8 cellular contexts compared by ENCODE assay signal in genomic region chr1:227563319-227564201, GRCh38. TPM values are rescaled to one million over a fixed set of nuclear protein-coding genes. Genes with fewer than 3 reads are reported as not detected.
DNase-seq lines count a peak whose midpoint lies in the region; ATAC-seq, FAIRE-seq and TF ChIP-seq lines count a peak whose summit lies in the region.

Gene ZNF678 (plus strand): TSS chr1:227563556. CDS start chr1:227650992, 87,436 bp downstream.

- peak within 1 kb of the TSS; percentile 91 to 100 (median 99) for H3K27ac Mint-ChIP-seq in brain

- peak; percentile 75 for TF ChIP-seq POLR2A in GM18526 (IDR thresholded peaks at IDR 0.05; ENCODE audit: extremely low read depth, insufficient read length)

- DNase-seq in 8988T: peak; percentile 97
- peak; percentile 90 for DNase-seq in NCI-H2107 (lab: John Stamatoyannopoulos, UW)
- peak; percentile 87 for DNase-seq in iPS DF 4.7 (ENCODE audit: extremely low read depth, low spot score)
- DNase-seq in sciatic nerve (ENCODE audit: low spot score): peak; percentile 95

- peak; percentile 96 for ATAC-seq in HG03064 (IDR thresholded peaks at IDR 0.05; ENCODE audit: low read depth, unreplicated experiment)
- peak; percentile 97 for ATAC-seq in sciatic nerve

- H3K36me3 Mint-ChIP-seq in brain: peaks cover 44% of the 10 kb centered on the region

- peaks cover 54% of the 10 kb centered on the region for H3K4me1 Mint-ChIP-seq in brain

- peak; percentile 98 for FAIRE-seq in TTC549 (lab: Jason Lieb, UNC)

- H3K27me3 Mint-ChIP-seq in brain: peaks cover 11% of the 10 kb centered on the region

- peak within 1 kb of the TSS; percentile 95 to 100 (median 97) for H3K4me3 Mint-ChIP-seq in brain

- intact Hi-C loops in sciatic nerve (cut with DNase I): no loop called here

- no peak for TF ChIP-seq CTCF in brain (conservative IDR thresholded peaks at IDR 0.05)

- peaks cover 15 to 34% (median 24%) of the 10 kb centered on the region in 5 experiments for H3K9me3 Mint-ChIP-seq in brain

RNA-seq across cellular contexts. Expression of gene ZNF678, which starts in this region (rescaled TPM):
- polyA plus RNA-seq in brain (ENCODE audit: insufficient read depth, low read depth, low replicate concordance): 3.3 TPM
- 9.7 TPM for total RNA-seq in sciatic nerve

Comparison
In these comparisons a context has a peak if more than half of its experiments do, and no peak if none do; other contexts are left out.
1. Peak in every context shown above with its lines: DNase-seq and ATAC-seq.